ENCODE assay signal across 12 cellular contexts in the genomic region with DNA sequence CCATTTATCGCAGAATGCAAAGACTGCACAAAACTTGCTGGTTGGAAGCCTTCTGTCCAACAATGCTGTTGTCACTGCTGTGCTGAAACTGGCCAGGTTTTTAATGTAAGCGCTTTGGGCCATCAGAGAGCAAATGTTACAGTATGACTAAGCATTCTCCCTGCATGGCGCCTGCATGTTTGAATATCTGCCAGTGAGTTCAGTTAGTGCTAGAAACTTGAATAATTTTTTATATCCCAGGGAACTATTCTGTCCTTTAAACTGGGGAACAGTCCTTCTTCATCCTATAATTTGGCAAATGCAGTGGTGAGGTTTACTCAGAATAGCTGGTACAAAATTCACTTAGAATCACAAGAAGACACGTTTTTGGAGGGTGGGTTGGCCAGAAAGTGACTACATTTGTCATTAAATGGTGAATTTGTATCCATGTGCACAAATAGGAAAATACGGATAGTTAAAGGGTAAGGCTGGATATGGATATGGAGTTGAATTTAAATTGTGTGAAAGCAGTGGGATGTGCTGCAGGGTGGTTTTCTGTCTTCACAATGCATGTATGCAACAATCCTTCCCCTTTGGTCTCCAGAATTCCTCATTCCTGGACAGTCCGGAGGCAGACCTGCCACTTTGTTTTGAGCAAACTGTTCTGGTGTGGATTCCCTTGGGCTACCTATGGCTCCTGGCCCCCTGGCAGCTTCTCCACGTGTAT. TPM values are rescaled to one million over a fixed set of nuclear protein-coding genes. Genes with fewer than 3 reads are reported as not detected.
A peak's percentile ranks its signal among the peaks of the same experiment; 100 is the strongest.
DNase-seq lines count a peak whose midpoint lies in the region; ATAC-seq, FAIRE-seq and TF ChIP-seq lines count a peak whose summit lies in the region.
"Had no signal": no experiment of that assay in that cellular context is flagged by ENCODE, and none has a peak within 500 bp of the region (broad histone marks: within the 10 kb centered on the region; RNA-seq: fewer than 3 reads in every experiment).

No MANE protein-coding gene starts in this region.

- FAIRE-seq in A204.1 (lab: Jason Lieb, UNC) (peak; percentile 97), GM19239 (lab: Jason Lieb, UNC) (no peak)

- no peaks in the 10 kb centered on the region for H3K27me3 ChIP-seq in mesenchymal stem cell (ENCODE audit: control insufficient read depth in 1 of 2, insufficient read depth in 1 of 2, low read length in 2 of 2)
- H3K27me3 ChIP-seq: BLaER1 treated with 17β-estradiol and CSF1 and Interleukin-3, amounts not matched to agents 10 nM and 100 nM had no signal

- DNase-seq in HFFc6 (peak; percentile 86), brain pericyte (ENCODE audit: low read depth, low spot score) (peak; percentile 73), mesenchymal stem cell (peak; percentile 72), midbrain (lab: John Stamatoyannopoulos, UW) (no peak), NCI-H2107 (lab: John Stamatoyannopoulos, UW) (no peak), GM19239 (ENCODE audit: insufficient read length, low spot score) (no peak)
- DNase-seq: effector memory CD4-positive, alpha-beta T cell; islet precursor cell; T1000 had no signal

- no peak overlapping the region for H3K4ac ChIP-seq in mesenchymal stem cell (ENCODE audit: low read depth in 1 of 2, low read length in 2 of 2)

- no peak overlapping the region for H3K23ac ChIP-seq in mesenchymal stem cell (ENCODE audit: low read length in 2 of 2)

- H3K36me3 ChIP-seq in mesenchymal stem cell (ENCODE audit: control insufficient read depth in 1 of 2, insufficient read depth in 2 of 2, low read depth in 1 of 2, low read length in 2 of 2) = no peaks in the 10 kb centered on the region
- H3K36me3 ChIP-seq: BLaER1 treated with 17β-estradiol and CSF1 and Interleukin-3, amounts not matched to agents 10 nM and 100 nM had no signal

- ATAC-seq in GM21515 (IDR thresholded peaks at IDR 0.05; ENCODE audit: unreplicated experiment) = no peak

- H2BK12ac ChIP-seq in mesenchymal stem cell (ENCODE audit: low read length in 2 of 2) = peak overlapping the region in 1 of 2 experiments; percentile 79

- peak overlapping the region; percentile 63 for H3K9ac ChIP-seq in mesenchymal stem cell (ENCODE audit: low read length)
- H3K9ac ChIP-seq: BLaER1 treated with 17β-estradiol and CSF1 and Interleukin-3, amounts not matched to agents 10 nM and 100 nM had no signal

- no peak overlapping the region for H2AFZ ChIP-seq in mesenchymal stem cell (ENCODE audit: low read depth, low read length)

- H3K4me2 ChIP-seq in mesenchymal stem cell (ENCODE audit: low read length, poor library complexity, severe bottlenecking) = no peak overlapping the region
- H3K4me2 ChIP-seq: BLaER1 treated with 17β-estradiol and CSF1 and Interleukin-3, amounts not matched to agents 10 nM and 100 nM had no signal

- peak overlapping the region in 1 of 2 experiments; percentile 13 for H3K4me3 ChIP-seq in mesenchymal stem cell (ENCODE audit: insufficient read depth in 1 of 2, low read depth in 1 of 2, low read length in 2 of 2)
- H3K4me3 ChIP-seq: BLaER1 treated with 17β-estradiol and CSF1 and Interleukin-3, amounts not matched to agents 10 nM and 100 nM had no signal

- H3K27me3 Mint-ChIP-seq in HFFc6 (ENCODE audit: insufficient read depth) = no peaks in the 10 kb centered on the region

- H2AK5ac ChIP-seq in mesenchymal stem cell (ENCODE audit: low read length, severe bottlenecking) = no peak overlapping the region

- peak overlapping the region; percentile 76 for H3K27ac ChIP-seq in mesenchymal stem cell (ENCODE audit: low read length, poor library complexity, severe bottlenecking)
- H3K27ac ChIP-seq: BLaER1 treated with 17β-estradiol and CSF1 and Interleukin-3, amounts not matched to agents 10 nM and 100 nM had no signal

- no peak for TF ChIP-seq CTCF in HFFc6 (IDR thresholded peaks at IDR 0.05)

- 77% methylated on average over 6 of the region's 7 CpGs for WGBS in mesenchymal stem cell

- peak overlapping the region; percentile 30 for H4K91ac ChIP-seq in mesenchymal stem cell (ENCODE audit: low read length)

- no peaks in the 10 kb centered on the region for H3K79me1 ChIP-seq in mesenchymal stem cell (replicated peaks; ENCODE audit: low read length, poor library complexity, severe bottlenecking)

- no peak overlapping the region for H2BK120ac ChIP-seq in mesenchymal stem cell (ENCODE audit: low read depth, low read length)

- H4K8ac ChIP-seq in mesenchymal stem cell (ENCODE audit: low read length) = peak overlapping the region; percentile 24

- no peak overlapping the region for H2BK5ac ChIP-seq in mesenchymal stem cell (ENCODE audit: low read depth, low read length, poor library complexity, severe bottlenecking)

- H2BK15ac ChIP-seq in mesenchymal stem cell (ENCODE audit: low read depth, poor library complexity, severe bottlenecking) = peak overlapping the region; percentile 48

- peaks cover 15% of the 10 kb centered on the region for H3K4me1 ChIP-seq in mesenchymal stem cell (ENCODE audit: control insufficient read depth, insufficient read depth, low read depth, low read length)

- H3K9me3 ChIP-seq in mesenchymal stem cell (ENCODE audit: control insufficient read depth, low read length) = no peaks in the 10 kb centered on the region
- H3K9me3 ChIP-seq: BLaER1 treated with 17β-estradiol and CSF1 and Interleukin-3, amounts not matched to agents 10 nM and 100 nM had no signal

- no peaks in the 10 kb centered on the region; the same call in 1 of the 2 replicates for H3K36me3 Mint-ChIP-seq in HFFc6 (ENCODE audit: low read depth)

- H3K4me3 Mint-ChIP-seq in HFFc6 = peak overlapping the region; percentile 2

- no peaks in the 10 kb centered on the region for H3K9me3 Mint-ChIP-seq in HFFc6

- no peak overlapping the region for H3K14ac ChIP-seq in mesenchymal stem cell (ENCODE audit: low read length in 2 of 2)

- H3K18ac ChIP-seq in mesenchymal stem cell (ENCODE audit: low read depth in 1 of 2, low read length in 2 of 2) = peak overlapping the region; percentile 58 to 76

- H3K27ac Mint-ChIP-seq in HFFc6 = peak overlapping the region; percentile 89

- H3K4me1 Mint-ChIP-seq in HFFc6 (ENCODE audit: low read depth) = peaks cover 83% of the 10 kb centered on the region

RNA-seq across cellular contexts. Expression of gene ABCC2, which starts 1.7 kb away (rescaled TPM):
- 1 to 10 TPM in 4 of 6 experiments, under 1 TPM in 2; 0.43 to 1.7 (median 1.1) TPM for total RNA-seq in HFFc6 (2021; fragmentation: NEBNext Ultra II Directional; extraction: Animal tissue kit (Norgen Biotek cat#: 25700))
- polyA plus RNA-seq in mesenchymal stem cell (2013, experiment 1 of 2) = 0.58 TPM
- 0.42 TPM for polyA plus RNA-seq in mesenchymal stem cell (2013, experiment 2 of 2)

RNA-seq across cellular contexts. Expression of gene CUTC, which starts 52.1 kb away (rescaled TPM):
- 10 to 100 TPM; 11.2 to 15.2 (median 12.4) TPM for total RNA-seq in HFFc6 (2021; fragmentation: NEBNext Ultra II Directional; extraction: Animal tissue kit (Norgen Biotek cat#: 25700))
- polyA plus RNA-seq in mesenchymal stem cell (2013, experiment 1 of 2) = 11.2 TPM
- polyA plus RNA-seq in mesenchymal stem cell (2013, experiment 2 of 2) = 11.2 TPM

RNA-seq across cellular contexts. Expression of gene COX15, which starts 52.3 kb away (rescaled TPM):
- 10 to 100 TPM; 36.7 to 42.1 (median 38.7) TPM for total RNA-seq in HFFc6 (2021; fragmentation: NEBNext Ultra II Directional; extraction: Animal tissue kit (Norgen Biotek cat#: 25700))
- 13.5 TPM for polyA plus RNA-seq in mesenchymal stem cell (2013, experiment 1 of 2)
- 13.4 TPM for polyA plus RNA-seq in mesenchymal stem cell (2013, experiment 2 of 2)

Comparison
In these comparisons a context has a peak if more than half of its experiments do, and no peak if none do; other contexts are left out.
1. DNase-seq: peak in HFFc6 (single experiment), brain pericyte (single experiment) and mesenchymal stem cell (single experiment); none in midbrain (single experiment), NCI-H2107 (single experiment) and GM19239 (single experiment).